In the genomic region with DNA sequence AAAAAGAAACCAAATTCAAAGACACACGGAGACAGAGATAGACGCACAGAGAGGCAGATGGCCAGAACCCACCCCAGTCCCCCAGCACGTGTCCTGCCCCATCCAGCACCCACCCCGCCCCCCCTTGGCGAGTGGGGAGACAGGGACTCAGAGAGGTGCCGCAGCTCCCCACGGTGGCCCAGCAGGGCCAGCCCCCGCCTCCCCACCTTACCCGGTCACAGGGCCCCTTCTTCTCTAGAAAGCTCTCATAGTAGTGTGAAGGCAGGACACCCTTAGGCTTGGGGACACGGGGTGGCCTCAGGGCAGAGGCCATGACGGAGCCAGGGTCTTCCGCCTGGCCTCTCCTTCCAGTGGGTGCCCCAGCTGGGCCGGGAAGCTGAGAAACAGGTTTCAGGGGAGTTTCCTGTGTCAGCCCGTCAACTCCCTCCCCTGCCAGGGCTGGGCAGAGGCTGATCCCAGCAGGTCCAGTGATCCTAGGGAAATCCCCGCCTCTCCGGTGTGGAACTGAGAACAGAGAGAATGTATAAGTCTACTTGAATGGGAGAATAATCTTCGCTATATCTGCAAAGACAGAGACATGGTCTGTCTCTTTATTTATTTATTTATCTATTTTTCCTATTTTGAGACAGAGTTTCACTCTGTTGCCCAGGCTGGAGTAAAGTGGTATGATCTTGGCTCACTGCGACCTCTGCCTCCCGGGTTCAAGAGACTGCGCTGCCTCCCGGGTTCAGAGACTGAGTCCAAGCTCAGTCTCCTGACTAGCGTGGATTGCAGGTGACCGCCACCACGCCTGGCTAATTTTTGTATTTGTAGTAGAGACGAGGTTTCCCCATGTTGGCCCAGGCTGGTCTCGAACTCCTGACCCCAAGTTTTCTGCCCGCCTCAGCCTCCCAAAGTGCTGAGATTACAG, we compare ENCODE assay signal across 8 cellular contexts. TPM values are rescaled to one million over a fixed set of nuclear protein-coding genes. Genes with fewer than 3 reads are reported as not detected.
DNase-seq lines count a peak whose midpoint lies in the region; ATAC-seq and TF ChIP-seq lines count a peak whose summit lies in the region.

A gene with protein sequence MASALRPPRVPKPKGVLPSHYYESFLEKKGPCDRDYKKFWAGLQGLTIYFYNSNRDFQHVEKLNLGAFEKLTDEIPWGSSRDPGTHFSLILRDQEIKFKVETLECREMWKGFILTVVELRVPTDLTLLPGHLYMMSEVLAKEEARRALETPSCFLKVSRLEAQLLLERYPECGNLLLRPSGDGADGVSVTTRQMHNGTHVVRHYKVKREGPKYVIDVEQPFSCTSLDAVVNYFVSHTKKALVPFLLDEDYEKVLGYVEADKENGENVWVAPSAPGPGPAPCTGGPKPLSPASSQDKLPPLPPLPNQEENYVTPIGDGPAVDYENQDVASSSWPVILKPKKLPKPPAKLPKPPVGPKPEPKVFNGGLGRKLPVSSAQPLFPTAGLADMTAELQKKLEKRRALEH (minus strand): TSS at position 387 of the 910 bp plus-strand sequence. CDS start 74 bp downstream, at position 313.

- H3K36me3 ChIP-seq in HAP-1 (replicated peaks): no peaks in the 10 kb centered on the region
- H3K36me3 ChIP-seq in gastroesophageal sphincter: no peaks in the 10 kb centered on the region

- TF ChIP-seq POLR2A in gastroesophageal sphincter (IDR thresholded peaks at IDR 0.05): no peak

- peak within 1 kb of the TSS; percentile 7; the same call in 1 of the 2 replicates for H3K4me3 ChIP-seq in HAP-1
- peak within 1 kb of the TSS; percentile 26 to 48 for H3K4me3 ChIP-seq in gastroesophageal sphincter

- no peaks in the 10 kb centered on the region for H3K27me3 Mint-ChIP-seq in activated T-cell treated with anti-CD3 and anti-CD28 coated beads, Interleukin-2, amount 50 U/mL, for 72 hours (ENCODE audit: low read depth)

- TF ChIP-seq CTCF in gastroesophageal sphincter (IDR thresholded peaks at IDR 0.05): no peak

- H3K4me1 ChIP-seq in HAP-1 (peaks cover 7% of the 10 kb centered on the region), gastroesophageal sphincter (peaks cover 0 to 20% (median 3%) of the 10 kb centered on the region in 3 donors)

- H3K4me3 Mint-ChIP-seq in activated T-cell treated with anti-CD3 and anti-CD28 coated beads, Interleukin-2, amount 50 U/mL, for 72 hours: peak within 1 kb of the TSS; percentile 82 to 92

- ATAC-seq in activated T-cell treated with anti-CD3 and anti-CD28 coated beads, Interleukin-2, amount 50 U/mL, for 72 hours (replicated peaks in 1 of 2): no peak
- ATAC-seq in gastroesophageal sphincter: no peak
- ATAC-seq in GM18517 (IDR thresholded peaks at IDR 0.05; ENCODE audit: unreplicated experiment): no peak

- DNase-seq in A172 (ENCODE audit: low spot score) (peak; percentile 59), HAP-1 (ENCODE audit: low spot score in 2 of 2) (no peak), pulmonary artery endothelial cell (ENCODE audit: low read depth, low spot score) (no peak), MV-4-11 (lab: John Stamatoyannopoulos, UW) (no peak), ecto neural progenitor cell (ENCODE audit: low spot score) (no peak)
- peak; percentile 29 to 32 for DNase-seq in activated T-cell treated with anti-CD3 and anti-CD28 coated beads, Interleukin-2, amount 50 U/mL, for 72 hours

- H3K4me1 Mint-ChIP-seq in activated T-cell treated with anti-CD3 and anti-CD28 coated beads, Interleukin-2, amount 50 U/mL, for 72 hours (ENCODE audit: low read depth): peaks cover 32% of the 10 kb centered on the region

- H3K27ac Mint-ChIP-seq in activated T-cell treated with anti-CD3 and anti-CD28 coated beads, Interleukin-2, amount 50 U/mL, for 72 hours: peak within 1 kb of the TSS; percentile 83

- H3K27ac ChIP-seq in gastroesophageal sphincter: peak within 1 kb of the TSS in 3 of 4 donors; percentile 2 to 57 (median 43)

- TF ChIP-seq EP300 in gastroesophageal sphincter (IDR thresholded peaks at IDR 0.05): no peak

- no peaks in the 10 kb centered on the region for H3K9me3 ChIP-seq in HAP-1
- no peaks in the 10 kb centered on the region for H3K9me3 ChIP-seq in gastroesophageal sphincter

- in situ Hi-C loops in HAP-1 (cut with MboI; ENCODE audit: low sequenced_read_pairs): no loop called here

- peaks cover 8 to 11% of the 10 kb centered on the region in 2 donors for H3K9me3 Mint-ChIP-seq in activated T-cell treated with anti-CD3 and anti-CD28 coated beads, Interleukin-2, amount 50 U/mL, for 72 hours

- 58 to 92% methylated on average over 7 to 16 of the region's 27 CpGs for WGBS in gastroesophageal sphincter (ENCODE audit: low coverage in 1 of 2), 2 donors

- H3K36me3 Mint-ChIP-seq in activated T-cell treated with anti-CD3 and anti-CD28 coated beads, Interleukin-2, amount 50 U/mL, for 72 hours (ENCODE audit: insufficient read depth in 2 of 2): peaks cover 8 to 15% of the 10 kb centered on the region in 2 donors

- no peaks in the 10 kb centered on the region for H3K27me3 ChIP-seq in HAP-1 (ENCODE audit: low read depth)
- H3K27me3 ChIP-seq in gastroesophageal sphincter: no peaks in the 10 kb centered on the region

RNA-seq across cellular contexts. Expression of the gene that starts here (rescaled TPM):
- 73.5 and 96.1 TPM in 2 replicates for total RNA-seq in A172 (2014; rRNA removed; shearing (Covaris generic))
- total RNA-seq in activated T-cell treated with anti-CD3 and anti-CD28 coated beads, Interleukin-2, amount 50 U/mL, for 72 hours: 10 to 100 TPM in 1 of 2 donors, 1 to 10 TPM in 1; 8.3 to 10.0 TPM
- total RNA-seq in gastroesophageal sphincter (1 to 10 TPM in 3 of 4 donors, not detected in 1; 1.4 to 5.6 (median 4.9) TPM), pulmonary artery endothelial cell (8.1 and 10.3 TPM in 2 replicates)

Comparison
In these comparisons a context has a peak if more than half of its experiments do, and no peak if none do; other contexts are left out.
1. DNase-seq: peak in A172 (single experiment) and activated T-cell treated with anti-CD3 and anti-CD28 coated beads, Interleukin-2, amount 50 U/mL, for 72 hours (2 of 2); none in HAP-1 (0 of 2), pulmonary artery endothelial cell (single experiment), MV-4-11 (single experiment) and ecto neural progenitor cell (single experiment).